8 cellular contexts compared by ENCODE assay signal in the genomic region with DNA sequence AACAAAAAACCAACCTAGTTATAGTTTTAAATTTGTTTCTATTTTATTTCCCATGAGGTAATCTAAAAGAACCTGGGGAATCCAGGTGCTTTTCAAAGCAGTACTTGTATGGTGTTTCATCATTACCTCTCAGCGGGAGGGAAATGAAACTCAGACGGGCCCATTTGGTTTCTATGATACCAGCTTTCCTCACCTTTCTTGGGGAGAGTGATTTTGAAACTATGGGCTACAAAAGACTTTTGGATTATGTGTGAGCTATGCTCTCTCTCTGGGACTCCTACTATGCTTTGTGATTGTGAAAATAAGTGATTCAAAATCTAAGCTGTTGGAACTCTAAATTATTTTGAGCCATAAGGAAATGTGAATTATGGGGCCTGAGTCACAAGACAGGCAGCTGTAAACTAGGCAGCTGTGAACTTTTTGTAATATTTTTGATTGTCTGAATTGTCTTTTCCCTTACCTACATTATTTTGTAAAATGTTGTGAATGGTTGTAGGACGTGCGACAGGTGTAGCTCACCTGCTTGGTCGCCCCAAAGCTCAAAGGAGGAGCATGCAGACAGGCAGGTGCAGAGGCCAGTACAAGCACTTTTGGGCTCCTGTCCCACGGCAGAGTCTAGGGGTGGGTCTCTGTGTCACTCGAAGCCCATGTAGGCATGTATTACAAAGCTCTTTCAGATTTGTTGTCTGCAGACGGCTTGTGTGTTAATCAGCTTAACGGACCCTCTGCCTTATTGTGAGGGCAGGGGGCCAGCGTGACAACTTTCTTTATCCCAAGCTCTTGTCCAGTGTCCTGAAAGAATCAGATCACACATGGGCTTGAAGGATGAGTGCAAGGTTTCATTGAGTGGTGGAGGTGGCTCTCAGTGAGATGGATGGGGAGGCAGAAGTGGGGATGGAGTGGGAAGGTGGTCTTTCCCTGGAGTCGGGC.
DNase-seq lines count a peak whose midpoint lies in the region; ATAC-seq, FAIRE-seq and TF ChIP-seq lines count a peak whose summit lies in the region.

No MANE protein-coding gene starts in this region.

- H3K4me2 ChIP-seq in keratinocyte (ENCODE audit: control insufficient read depth, extremely low read depth, insufficient read depth, low read depth, low read length), result no peak overlapping the region

- no peaks in the 10 kb centered on the region for H3K36me3 ChIP-seq in keratinocyte (ENCODE audit: control insufficient read depth in 2 of 2, extremely low read depth in 1 of 2, insufficient read depth in 2 of 2, low read length in 2 of 2)
- peaks cover 0 to 2% of the 10 kb centered on the region in 2 donors for H3K36me3 ChIP-seq in small intestine (ENCODE audit: control insufficient read depth in 2 of 2, insufficient read depth in 2 of 2, low read length in 2 of 2)
- H3K36me3 ChIP-seq in HAP-1 (replicated peaks), result no peaks in the 10 kb centered on the region

- DNase-seq in keratinocyte (ENCODE audit: low read depth, low spot score), result no peak
- DNase-seq in T-helper 9 cell, result no peak
- DNase-seq in stimulated activated naive CD4-positive, alpha-beta T cell (lab: John Stamatoyannopoulos, UW), result no peak
- no peak for DNase-seq in small intestine
- DNase-seq in HAP-1 (ENCODE audit: low spot score in 2 of 2), result no peak

- no peaks in the 10 kb centered on the region for H3K9me1 ChIP-seq in keratinocyte (ENCODE audit: control insufficient read depth, extremely low read depth, insufficient read depth, low read length)

- H3K27me3 ChIP-seq in keratinocyte (ENCODE audit: control insufficient read depth, extremely low read depth, insufficient read depth, low read length) (no peaks in the 10 kb centered on the region), small intestine (ENCODE audit: control insufficient read depth in 2 of 2, insufficient read depth in 2 of 2, low read length in 2 of 2) (no peaks in the 10 kb centered on the region), HAP-1 (ENCODE audit: low read depth) (0 out of 2 replicates have a peak, but pooled peaks cover 3% of the 10 kb centered on the region)

- no peaks in the 10 kb centered on the region for H4K20me1 ChIP-seq in keratinocyte (ENCODE audit: control insufficient read depth, extremely low read depth, insufficient read depth, low read length)

- TF ChIP-seq CTCF in keratinocyte (optimal IDR thresholded peaks at IDR 0.05 in 1 of 3, IDR thresholded peaks at IDR 0.05 in 1 of 3, conservative IDR thresholded peaks at IDR 0.05 in 1 of 3; ENCODE audit: extremely low read depth in 1 of 3, insufficient read depth in 2 of 3, low read length in 3 of 3), result no peak

- in situ Hi-C loops in HAP-1 (cut with MboI; ENCODE audit: low sequenced_read_pairs), result no loop called here

- 81 to 85% (median 83%) methylated on average over 11 of the region's 11 CpGs for WGBS in small intestine, 3 donors

- no peak overlapping the region for H3K9ac ChIP-seq in keratinocyte (ENCODE audit: control insufficient read depth, extremely low read depth, insufficient read depth, low read length)

- H2AFZ ChIP-seq in keratinocyte (ENCODE audit: control insufficient read depth, low read length), result no peak overlapping the region

- ATAC-seq in GM18858 (IDR thresholded peaks at IDR 0.05; ENCODE audit: unreplicated experiment) (peak; percentile 55), GM21576 (IDR thresholded peaks at IDR 0.05; ENCODE audit: unreplicated experiment) (peak; percentile 47), HG03571 (IDR thresholded peaks at IDR 0.05; ENCODE audit: unreplicated experiment) (peak; percentile 73)

- H3K4me1 ChIP-seq in keratinocyte (ENCODE audit: control insufficient read depth, extremely low read depth, insufficient read depth, low read length) (peaks cover 60% of the 10 kb centered on the region), small intestine (ENCODE audit: control insufficient read depth in 2 of 2, insufficient read depth in 1 of 2, low read depth in 1 of 2, low read length in 1 of 2) (peaks cover 0 to 3% of the 10 kb centered on the region in 2 donors), HAP-1 (no peaks in the 10 kb centered on the region)

- H3K4me3 ChIP-seq in keratinocyte (ENCODE audit: control insufficient read depth in 2 of 3, extremely low read depth in 1 of 3, insufficient read depth in 2 of 3, low read depth in 1 of 3, low read length in 3 of 3) (no peak overlapping the region), small intestine (ENCODE audit: low read depth in 1 of 2, low read length in 2 of 2) (no peak overlapping the region), HAP-1 (no peak overlapping the region)

- FAIRE-seq in keratinocyte (lab: Jason Lieb, UNC) (no peak), small intestine (lab: Jason Lieb, UNC) (no peak)

- H3K9me3 ChIP-seq in keratinocyte (ENCODE audit: control insufficient read depth, low read depth, low read length), result no peaks in the 10 kb centered on the region
- no peaks in the 10 kb centered on the region for H3K9me3 ChIP-seq in small intestine (ENCODE audit: control insufficient read depth, low read depth)
- H3K9me3 ChIP-seq in HAP-1, result no peaks in the 10 kb centered on the region

- dilution Hi-C loops in keratinocyte (cut with MboI; ENCODE audit: extremely low pct_ligation_motif_present, low sequenced_read_pairs), result no loop called here

- H3K79me2 ChIP-seq in keratinocyte (ENCODE audit: control insufficient read depth, insufficient read depth, low read length), result no peaks in the 10 kb centered on the region

- H3K27ac ChIP-seq in keratinocyte (ENCODE audit: control insufficient read depth, insufficient read depth, low read length) (peak overlapping the region; percentile 75), small intestine (ENCODE audit: low read depth in 1 of 2, low read length in 1 of 2) (no peak overlapping the region)
